In the genomic region with DNA sequence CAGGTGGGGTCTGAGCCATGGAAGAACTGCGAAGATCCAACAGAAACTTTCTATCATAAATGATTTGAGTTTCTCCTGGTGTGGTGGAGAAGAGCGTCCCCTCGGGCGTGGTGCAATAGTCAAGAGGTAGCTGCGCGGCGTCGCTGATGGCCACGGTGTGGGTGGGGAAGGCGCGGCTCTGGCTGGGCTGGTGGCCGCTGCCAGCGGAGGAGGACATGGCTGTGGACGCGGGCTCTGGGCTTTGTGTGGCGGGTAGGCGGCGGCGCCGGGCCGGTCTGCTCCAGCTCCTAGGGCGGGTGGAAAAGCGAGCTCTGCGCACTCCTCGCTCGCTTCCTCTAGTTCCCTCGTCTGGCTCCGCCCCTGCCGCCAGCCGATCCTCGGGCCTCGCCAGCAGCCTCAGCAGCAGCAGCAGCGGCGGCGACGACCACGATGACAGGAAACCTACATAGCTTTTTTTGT, we compare ENCODE assay signal across 8 cellular contexts. TPM values are rescaled to one million over a fixed set of nuclear protein-coding genes. Genes with fewer than 3 reads are reported as not detected.
DNase-seq lines count a peak whose midpoint lies in the region; ATAC-seq and TF ChIP-seq lines count a peak whose summit lies in the region.

No MANE protein-coding gene starts in this region.

- H3K4me3 Mint-ChIP-seq in activated naive CD4-positive, alpha-beta T cell treated with anti-CD3 and anti-CD28 coated beads, Interleukin-2, amount 50 U/mL, for 24 hours = peak overlapping the region; percentile 84

- H3K9me2 ChIP-seq in Karpas-422 (replicated peaks; ENCODE audit: insufficient read depth, low read length) = no peaks in the 10 kb centered on the region

- H3K27me3 Mint-ChIP-seq in activated naive CD4-positive, alpha-beta T cell treated with anti-CD3 and anti-CD28 coated beads, Interleukin-2, amount 50 U/mL, for 24 hours = peaks cover 11% of the 10 kb centered on the region

- H3K27ac Mint-ChIP-seq in activated naive CD4-positive, alpha-beta T cell treated with anti-CD3 and anti-CD28 coated beads, Interleukin-2, amount 50 U/mL, for 24 hours = peak overlapping the region; percentile 64

- H2AFZ ChIP-seq in Karpas-422 (ENCODE audit: low read length) (peak overlapping the region; percentile 97), osteoblast (ENCODE audit: low read length) (peak overlapping the region; percentile 65)

- peaks cover 20% of the 10 kb centered on the region for H3K4me1 Mint-ChIP-seq in activated naive CD4-positive, alpha-beta T cell treated with anti-CD3 and anti-CD28 coated beads, Interleukin-2, amount 50 U/mL, for 24 hours

- H3K9ac ChIP-seq in Karpas-422 (ENCODE audit: low read length) (peak overlapping the region; percentile 72), SK-N-MC (ENCODE audit: insufficient read length) (peak overlapping the region; percentile 65)

- ATAC-seq in GM21515 (IDR thresholded peaks at IDR 0.05; ENCODE audit: unreplicated experiment) = peak; percentile 70

- TF ChIP-seq EP300 in suprapubic skin (IDR thresholded peaks at IDR 0.05) = no peak

- peak overlapping the region; percentile 74 for H3K4me3 ChIP-seq in Karpas-422 (ENCODE audit: low read length)
- H3K4me3 ChIP-seq in SK-N-MC = peak overlapping the region; percentile 85
- peak overlapping the region; percentile 67 for H3K4me3 ChIP-seq in osteoblast (ENCODE audit: insufficient read depth, low read length)
- H3K4me3 ChIP-seq in suprapubic skin = peak overlapping the region; percentile 46

- H3K9me3 Mint-ChIP-seq in activated naive CD4-positive, alpha-beta T cell treated with anti-CD3 and anti-CD28 coated beads, Interleukin-2, amount 50 U/mL, for 24 hours = no peaks in the 10 kb centered on the region

- H3K27ac ChIP-seq in Karpas-422 (ENCODE audit: low read length) (no peak overlapping the region), SK-N-MC (no peak overlapping the region), osteoblast (ENCODE audit: low read depth, low read length) (no peak overlapping the region), suprapubic skin (peak overlapping the region; percentile 69)

- no peak for TF ChIP-seq POLR2A in suprapubic skin (IDR thresholded peaks at IDR 0.05)

- WGBS in suprapubic skin = 3% methylated on average over 28 of the region's 37 CpGs

- TF ChIP-seq CTCF in osteoblast (IDR thresholded peaks at IDR 0.05; ENCODE audit: extremely low read depth, low read depth, low read length) (no peak), suprapubic skin (IDR thresholded peaks at IDR 0.05) (no peak)

- no peaks in the 10 kb centered on the region for H3K79me2 ChIP-seq in Karpas-422 (ENCODE audit: low read length)
- no peaks in the 10 kb centered on the region for H3K79me2 ChIP-seq in osteoblast (ENCODE audit: insufficient read depth, low read length)

- H4K20me1 ChIP-seq in Karpas-422 (ENCODE audit: insufficient read depth, low read depth, low read length) (no peaks in the 10 kb centered on the region), osteoblast (ENCODE audit: insufficient read depth, low read length) (peaks cover 3% of the 10 kb centered on the region)

- intact Hi-C loops in head of caudate nucleus (cut with DNase I) = no loop called here

- H3K9me3 ChIP-seq in Karpas-422 (ENCODE audit: low read length) (no peaks in the 10 kb centered on the region), SK-N-MC (ENCODE audit: low read depth, low read length) (no peaks in the 10 kb centered on the region), osteoblast (ENCODE audit: low read depth, low read length) (no peaks in the 10 kb centered on the region), suprapubic skin (no peaks in the 10 kb centered on the region)

- H3K36me3 Mint-ChIP-seq in activated naive CD4-positive, alpha-beta T cell treated with anti-CD3 and anti-CD28 coated beads, Interleukin-2, amount 50 U/mL, for 24 hours = no peaks in the 10 kb centered on the region

- peak; percentile 27 for DNase-seq in D341Med (ENCODE audit: low spot score)
- DNase-seq in Karpas-422 = peak; percentile 89
- no peak for DNase-seq in SK-N-MC (ENCODE audit: low read depth, low spot score)
- peak; percentile 75 to 96 (median 91) for DNase-seq in head of caudate nucleus
- peak; percentile 90 for DNase-seq in osteoblast (ENCODE audit: insufficient read length, low spot score, missing footprints)
- DNase-seq in suprapubic skin (ENCODE audit: low spot score in 2 of 2) = peak; percentile 89 to 92

- H3K4me2 ChIP-seq in Karpas-422 (ENCODE audit: low read depth, low read length, poor library complexity, severe bottlenecking) = peak overlapping the region; percentile 89
- H3K4me2 ChIP-seq in osteoblast (ENCODE audit: insufficient read depth, low read length) = peak overlapping the region; percentile 77

- H3K4me1 ChIP-seq in Karpas-422 (ENCODE audit: low read length) (peaks cover 22% of the 10 kb centered on the region), osteoblast (ENCODE audit: insufficient read depth, low read length) (peaks cover 10% of the 10 kb centered on the region), suprapubic skin (peaks cover 48% of the 10 kb centered on the region)

- H3K36me3 ChIP-seq in Karpas-422 (ENCODE audit: insufficient read depth, low read length) (no peaks in the 10 kb centered on the region), SK-N-MC (ENCODE audit: insufficient read depth, low read length) (peaks cover 4% of the 10 kb centered on the region; the same call in 1 of the 2 replicates), osteoblast (ENCODE audit: insufficient read depth, low read length) (no peaks in the 10 kb centered on the region), suprapubic skin (no peaks in the 10 kb centered on the region)

- H3K27me3 ChIP-seq in Karpas-422 (ENCODE audit: low read length) = no peaks in the 10 kb centered on the region
- H3K27me3 ChIP-seq in osteoblast (ENCODE audit: insufficient read depth, low read length) = peaks cover 41% of the 10 kb centered on the region
- H3K27me3 ChIP-seq in suprapubic skin = no peaks in the 10 kb centered on the region

RNA-seq across cellular contexts. Expression of gene STARD9, which starts 5.9 kb away (rescaled TPM):
- 0.37 and 2.1 TPM in 2 replicates for total RNA-seq in Karpas-422 (2014; rRNA removed; shearing (Covaris generic); ENCODE audit: low replicate concordance)
- total RNA-seq in osteoblast = 9.4 and 13.0 TPM in 2 replicates
- 10 to 100 TPM in 1 of 4 donors, 1 to 10 TPM in 3; 5.0 to 24.6 (median 7.6) TPM for total RNA-seq in suprapubic skin

RNA-seq across cellular contexts. Expression of gene HAUS2, which starts 32.7 kb away (rescaled TPM):
- 17.2 and 43.5 TPM in 2 replicates for total RNA-seq in Karpas-422 (2014; rRNA removed; shearing (Covaris generic); ENCODE audit: low replicate concordance)
- total RNA-seq in osteoblast = 18.5 and 20.6 TPM in 2 replicates
- total RNA-seq in suprapubic skin = 10 to 100 TPM; 16.9 to 33.2 (median 19.2) TPM

RNA-seq across cellular contexts. Expression of gene LRRC57, which starts 32.7 kb away (rescaled TPM):
- 13.4 and 21.7 TPM in 2 replicates for total RNA-seq in Karpas-422 (2014; rRNA removed; shearing (Covaris generic); ENCODE audit: low replicate concordance)
- total RNA-seq in osteoblast (16.3 and 17.4 TPM in 2 replicates), suprapubic skin (10 to 100 TPM; 20.9 to 46.9 (median 31.8) TPM)
